21 cellular contexts compared by ENCODE assay signal in the genomic region with DNA sequence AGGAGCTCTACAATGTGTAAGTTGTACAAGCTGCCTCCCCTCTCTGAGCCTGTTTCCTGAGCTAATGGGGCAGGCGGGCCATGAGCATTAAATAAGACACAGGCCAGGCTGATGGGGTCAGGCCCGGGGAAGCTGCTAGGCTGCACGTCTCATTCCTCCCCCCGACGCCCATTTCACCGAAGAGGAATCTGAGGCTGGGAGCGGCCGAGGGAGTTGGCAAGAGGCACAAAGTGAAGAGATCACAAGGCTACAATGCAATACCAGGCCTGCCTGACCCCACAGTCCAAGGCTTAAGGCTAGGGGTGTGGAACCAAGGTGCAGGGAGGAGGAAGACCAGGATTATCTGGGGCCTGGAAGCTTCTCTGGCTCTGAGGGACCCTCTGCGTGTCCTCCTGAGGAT. TPM values are rescaled to one million over a fixed set of nuclear protein-coding genes. Genes with fewer than 3 reads are reported as not detected.
DNase-seq lines count a peak whose midpoint lies in the region; ATAC-seq and TF ChIP-seq lines count a peak whose summit lies in the region.
"Had no signal": no experiment of that assay in that cellular context is flagged by ENCODE, and none has a peak within 500 bp of the region (broad histone marks: within the 10 kb centered on the region; RNA-seq: fewer than 3 reads in every experiment).

No MANE protein-coding gene starts in this region.

- peaks cover 50% of the 10 kb centered on the region for H3K36me3 Mint-ChIP-seq in endothelial cell (ENCODE audit: low read depth, unreplicated experiment)
- H3K36me3 Mint-ChIP-seq in stimulated activated naive B cell treated with anti-CD40 and anti-IgM and Interleukin-4, amounts not matched to agents 10 μg/mL and 1 μg/mL and 100 μg/mL, for 72 hours, result no peaks in the 10 kb centered on the region
- H3K36me3 Mint-ChIP-seq: CD4-positive, alpha-beta memory T cell had no signal

- no peak for TF ChIP-seq POLR2A in tibial nerve (IDR thresholded peaks at IDR 0.05)

- peak; percentile 39 for DNase-seq in HT-29 (ENCODE audit: low spot score)
- no peak for DNase-seq in endothelial cell (ENCODE audit: low spot score)
- DNase-seq in lower lobe of right lung, result no peak
- DNase-seq in tibial nerve (ENCODE audit: low spot score in 2 of 2), result peak; percentile 42 to 70
- DNase-seq in stimulated activated naive B cell treated with anti-CD40 and anti-IgM and Interleukin-4, amounts not matched to agents 10 μg/mL and 1 μg/mL and 100 μg/mL, for 72 hours, result no peak
- DNase-seq in 8988T, result no peak
- no peak for DNase-seq in caudate nucleus (lab: John Stamatoyannopoulos, UW)
- DNase-seq in GM19238 (ENCODE audit: insufficient read length, low spot score), result no peak
- DNase-seq: activated CD4-positive, alpha-beta T cell treated with anti-CD3 and anti-CD28 coated beads for 48 hours; activated T-cell treated with anti-CD3 and anti-CD28 coated beads, Interleukin-2, amount 50 U/mL, for 4 hours; CD4-positive, alpha-beta memory T cell; foreskin fibroblast; NCI-H1436 treated with DMSO at 0.1 percent for 48 hours; NCI-H510A treated with DMSO at 0.1 percent for 48 hours; stimulated activated CD4-positive, alpha-beta T cell treated with anti-CD3 and anti-CD28 coated beads, Interleukin-2, amount 100 ng/mL, for 24 hours; stimulated activated CD8-positive, alpha-beta memory T cell treated with anti-CD3 and anti-CD28 coated beads, Interleukin-4, amount 100 ng/mL, for 48 hours had no signal

- H3K9me3 ChIP-seq in lower lobe of right lung (no peaks in the 10 kb centered on the region), tibial nerve (no peaks in the 10 kb centered on the region)
- H3K9me3 ChIP-seq: mucosa of descending colon, Peyer's patch had no signal

- H3K4me3 ChIP-seq in lower lobe of right lung, result no peak overlapping the region
- H3K4me3 ChIP-seq in tibial nerve, result no peak overlapping the region
- H3K4me3 ChIP-seq: coronary artery, K562, mucosa of descending colon, Peyer's patch had no signal

- H3K27ac ChIP-seq in lower lobe of right lung (peak overlapping the region; percentile 62), tibial nerve (peak overlapping the region; percentile 55 to 89 (median 77)), caudate nucleus (ENCODE audit: low read depth, low read length) (no peak overlapping the region)

- H3K4me1 Mint-ChIP-seq in endothelial cell (ENCODE audit: unreplicated experiment), result peaks cover 28% of the 10 kb centered on the region
- peaks cover 5 to 8% of the 10 kb centered on the region in 2 donors for H3K4me1 Mint-ChIP-seq in stimulated activated naive B cell treated with anti-CD40 and anti-IgM and Interleukin-4, amounts not matched to agents 10 μg/mL and 1 μg/mL and 100 μg/mL, for 72 hours

- H3K36me3 ChIP-seq in lower lobe of right lung (peaks cover 73% of the 10 kb centered on the region), tibial nerve (peaks cover 0 to 68% (median 6%) of the 10 kb centered on the region in 3 donors)

- TF ChIP-seq CTCF in endothelial cell (IDR thresholded peaks at IDR 0.05; ENCODE audit: unreplicated experiment) (no peak), lower lobe of right lung (IDR thresholded peaks at IDR 0.05) (no peak), tibial nerve (IDR thresholded peaks at IDR 0.05) (no peak)

- peaks cover 24% of the 10 kb centered on the region for H3K27me3 Mint-ChIP-seq in endothelial cell (ENCODE audit: unreplicated experiment)
- H3K27me3 Mint-ChIP-seq in stimulated activated naive B cell treated with anti-CD40 and anti-IgM and Interleukin-4, amounts not matched to agents 10 μg/mL and 1 μg/mL and 100 μg/mL, for 72 hours, result peaks cover 0 to 6% of the 10 kb centered on the region in 2 donors
- H3K27me3 Mint-ChIP-seq: CD4-positive, alpha-beta memory T cell had no signal

- peak overlapping the region; percentile 47 for H3K4me3 Mint-ChIP-seq in endothelial cell (ENCODE audit: unreplicated experiment)
- no peak overlapping the region for H3K4me3 Mint-ChIP-seq in stimulated activated naive B cell treated with anti-CD40 and anti-IgM and Interleukin-4, amounts not matched to agents 10 μg/mL and 1 μg/mL and 100 μg/mL, for 72 hours
- H3K4me3 Mint-ChIP-seq: activated T-cell treated with anti-CD3 and anti-CD28 coated beads, Interleukin-2, amount 50 U/mL, for 4 hours; CD4-positive, alpha-beta memory T cell had no signal

- H3K27me3 ChIP-seq in lower lobe of right lung (ENCODE audit: low read depth) (no peaks in the 10 kb centered on the region), tibial nerve (no peaks in the 10 kb centered on the region)
- H3K27me3 ChIP-seq: Peyer's patch had no signal

- no peak overlapping the region for H3K27ac Mint-ChIP-seq in endothelial cell (ENCODE audit: unreplicated experiment)
- H3K27ac Mint-ChIP-seq in stimulated activated naive B cell treated with anti-CD40 and anti-IgM and Interleukin-4, amounts not matched to agents 10 μg/mL and 1 μg/mL and 100 μg/mL, for 72 hours, result no peak overlapping the region
- H3K27ac Mint-ChIP-seq: progenitor cell of endocrine pancreas had no signal

- peak; percentile 21 to 22 for ATAC-seq in lower lobe of right lung
- no peak for ATAC-seq in stimulated activated naive B cell treated with anti-CD40 and anti-IgM and Interleukin-4, amounts not matched to agents 10 μg/mL and 1 μg/mL and 100 μg/mL, for 72 hours (replicated peaks)
- ATAC-seq: activated T-cell treated with anti-CD3 and anti-CD28 coated beads, Interleukin-2, amount 50 U/mL, for 4 hours; mucosa of descending colon had no signal

- WGBS in tibial nerve, 2 donors, result 27 to 34% methylated on average over 8 to 9 of the region's 9 CpGs

- peak in 1 of 2 donors; percentile 72 for TF ChIP-seq EP300 in tibial nerve (IDR thresholded peaks at IDR 0.05)

- intact Hi-C loops in lower lobe of right lung (cut with DNase I), result no loop called here

- H3K4me1 ChIP-seq in lower lobe of right lung (peaks cover 56% of the 10 kb centered on the region), tibial nerve (peaks cover 0 to 67% (median 46%) of the 10 kb centered on the region in 4 donors)

- H3K9me3 Mint-ChIP-seq in endothelial cell (ENCODE audit: unreplicated experiment), result no peaks in the 10 kb centered on the region
- H3K9me3 Mint-ChIP-seq in stimulated activated naive B cell treated with anti-CD40 and anti-IgM and Interleukin-4, amounts not matched to agents 10 μg/mL and 1 μg/mL and 100 μg/mL, for 72 hours, result no peaks in the 10 kb centered on the region
- H3K9me3 Mint-ChIP-seq: activated T-cell treated with anti-CD3 and anti-CD28 coated beads, Interleukin-2, amount 50 U/mL, for 4 hours had no signal

RNA-seq across cellular contexts. Expression of a gene that starts 19.4 kb away (rescaled TPM):
- total RNA-seq in HT-29 (2014; rRNA removed; shearing (Covaris generic)), result 23.8 and 30.5 TPM in 2 replicates
- total RNA-seq in endothelial cell (ENCODE audit: unreplicated experiment), result 1,753 TPM
- total RNA-seq in lower lobe of right lung, result 233 TPM
- total RNA-seq in tibial nerve, result 100 to 1,000 TPM; 155 to 300 (median 197) TPM

RNA-seq across cellular contexts. Expression of a gene that starts 44.1 kb away (rescaled TPM):
- not detected in 2 replicates for total RNA-seq in HT-29 (2014; rRNA removed; shearing (Covaris generic))
- total RNA-seq in endothelial cell (ENCODE audit: unreplicated experiment) (2.7 TPM), lower lobe of right lung (not detected), tibial nerve (not detected)
- total RNA-seq: activated T-cell treated with anti-CD3 and anti-CD28 coated beads, Interleukin-2, amount 50 U/mL, for 4 hours; CD4-positive, alpha-beta memory T cell; K562; mucosa of descending colon; Peyer's patch; progenitor cell of endocrine pancreas had no signal

RNA-seq across cellular contexts. Expression of a gene that starts 58.6 kb away (rescaled TPM):
- not detected in 2 replicates for total RNA-seq in HT-29 (2014; rRNA removed; shearing (Covaris generic))
- total RNA-seq in endothelial cell (ENCODE audit: unreplicated experiment), result not detected
- total RNA-seq in lower lobe of right lung, result not detected
- not detected for total RNA-seq in tibial nerve
- total RNA-seq: activated T-cell treated with anti-CD3 and anti-CD28 coated beads, Interleukin-2, amount 50 U/mL, for 4 hours; CD4-positive, alpha-beta memory T cell; K562; mucosa of descending colon; Peyer's patch had no signal

Comparison
In these comparisons a context has a peak if more than half of its experiments do, and no peak if none do; other contexts are left out.
1. DNase-seq: peak in HT-29 (single experiment) and tibial nerve (2 of 2); none in endothelial cell (single experiment), lower lobe of right lung (single experiment), stimulated activated naive B cell treated with anti-CD40 and anti-IgM and Interleukin-4, amounts not matched to agents 10 μg/mL and 1 μg/mL and 100 μg/mL, for 72 hours (single experiment), 8988T (single experiment), caudate nucleus (0 of 61) and GM19238 (single experiment).
2. ATAC-seq: peak in lower lobe of right lung (2 of 2); none in stimulated activated naive B cell treated with anti-CD40 and anti-IgM and Interleukin-4, amounts not matched to agents 10 μg/mL and 1 μg/mL and 100 μg/mL, for 72 hours (0 of 2).